ENCODE assay signal across 8 cellular contexts in genomic region chr5:1793966-1794895, GRCh38. TPM values are rescaled to one million over a fixed set of nuclear protein-coding genes. Genes with fewer than 3 reads are reported as not detected.
A peak's percentile ranks its signal among the peaks of the same experiment; 100 is the strongest.
DNase-seq lines count a peak whose midpoint lies in the region; TF ChIP-seq lines count a peak whose summit lies in the region.

No MANE protein-coding gene starts in this region.

- H3K27me3 Mint-ChIP-seq in HFFc6 (ENCODE audit: insufficient read depth) (peaks cover 3% of the 10 kb centered on the region), mesothelial cell of epicardium (ENCODE audit: low read depth) (no peaks in the 10 kb centered on the region)
- H3K27me3 Mint-ChIP-seq in activated CD4-positive, alpha-beta memory T cell treated with anti-CD3 and anti-CD28 coated beads for 36 hours, result peaks cover 2% of the 10 kb centered on the region

- H3K36me3 Mint-ChIP-seq in HFFc6 (ENCODE audit: low read depth) (peaks cover 30% of the 10 kb centered on the region), mesothelial cell of epicardium (peaks cover 16% of the 10 kb centered on the region)
- peaks cover 27% of the 10 kb centered on the region for H3K36me3 Mint-ChIP-seq in activated CD4-positive, alpha-beta memory T cell treated with anti-CD3 and anti-CD28 coated beads for 36 hours

- DNase-seq in AG20443 (ENCODE audit: low spot score) (peak; percentile 37), HFFc6 (peak; percentile 70), left kidney (ENCODE audit: low read depth, low spot score) (peak; percentile 72), NCI-H2107 (lab: John Stamatoyannopoulos, UW) (no peak), HEK293T (ENCODE audit: extremely low spot score) (no peak), mesothelial cell of epicardium (ENCODE audit: low spot score in 2 of 2, unreplicated experiment in 2 of 2) (no peak)
- DNase-seq in activated CD4-positive, alpha-beta memory T cell treated with anti-CD3 and anti-CD28 coated beads for 36 hours, result peak; percentile 31
- DNase-seq in activated CD4-positive, CD25-positive, alpha-beta regulatory T cell (lab: John Stamatoyannopoulos, UW), result no peak

- H3K4me1 Mint-ChIP-seq in HFFc6 (ENCODE audit: low read depth) (peaks cover 70% of the 10 kb centered on the region), mesothelial cell of epicardium (peaks cover 19% of the 10 kb centered on the region)
- peaks cover 82% of the 10 kb centered on the region for H3K4me1 Mint-ChIP-seq in activated CD4-positive, alpha-beta memory T cell treated with anti-CD3 and anti-CD28 coated beads for 36 hours (ENCODE audit: low read depth)

- POLR2A ChIA-PET in activated CD4-positive, alpha-beta memory T cell treated with anti-CD3 and anti-CD28 coated beads for 36 hours (lab: Charles Lee), result interaction anchor here (1.7 to 2.0 kb wide), 2 partner anchors 8 to 10 kb away, joined by 8 to 14 read pairs; partner anchors contain the start of gene NDUFS6
- POLR2A ChIA-PET in HEK293T (lab: Yijun Ruan, JAX), result no interaction called here

- intact Hi-C loops in activated CD4-positive, alpha-beta memory T cell treated with anti-CD3 and anti-CD28 coated beads for 36 hours (cut with micrococcal nuclease), result loop anchor here (5.0 kb wide), 3 partner anchors 272 to 1522 kb away; partner anchors contain the start of genes LPCAT1 and PDCD6

- H3K4me3 Mint-ChIP-seq in HFFc6 (no peak overlapping the region; the same call in 1 of the 2 replicates), mesothelial cell of epicardium (no peak overlapping the region)
- H3K4me3 Mint-ChIP-seq in activated CD4-positive, alpha-beta memory T cell treated with anti-CD3 and anti-CD28 coated beads for 36 hours, result no peak overlapping the region

- TF ChIP-seq CTCF in HFFc6 (IDR thresholded peaks at IDR 0.05) (no peak), mesothelial cell of epicardium (IDR thresholded peaks at IDR 0.05; ENCODE audit: unreplicated experiment) (no peak)

- CTCF ChIA-PET in activated CD4-positive, alpha-beta memory T cell treated with anti-CD3 and anti-CD28 coated beads for 36 hours (lab: Charles Lee), result no interaction called here
- CTCF ChIA-PET in HEK293T (lab: Yijun Ruan, JAX), result no interaction called here

- no peaks in the 10 kb centered on the region for H3K9me3 Mint-ChIP-seq in HFFc6
- H3K9me3 Mint-ChIP-seq in activated CD4-positive, alpha-beta memory T cell treated with anti-CD3 and anti-CD28 coated beads for 36 hours, result no peaks in the 10 kb centered on the region
- H3K9me3 Mint-ChIP-seq in mesothelial cell of epicardium, result no peaks in the 10 kb centered on the region

- H3K27ac Mint-ChIP-seq in HFFc6, result peak overlapping the region; percentile 50
- H3K27ac Mint-ChIP-seq in activated CD4-positive, alpha-beta memory T cell treated with anti-CD3 and anti-CD28 coated beads for 36 hours, result peak overlapping the region; percentile 99
- H3K27ac Mint-ChIP-seq in mesothelial cell of epicardium, result no peak overlapping the region

TF ChIP-seq in HEK293T, 16 proteins besides CTCF, POLR2A, EP300 and RAD21:
- no peak for TF ChIP-seq ELF4 (IDR thresholded peaks at IDR 0.05)
- no peak for TF ChIP-seq LEF1 (IDR thresholded peaks at IDR 0.05; ENCODE audit: borderline replicate concordance)
- TF ChIP-seq ZNF384 (IDR thresholded peaks at IDR 0.05), result no peak
- no peak for TF ChIP-seq L3MBTL2 (conservative IDR thresholded peaks at IDR 0.05)
- TF ChIP-seq FOXK2 (IDR thresholded peaks at IDR 0.05), result no peak
- TF ChIP-seq FOXA1 (IDR thresholded peaks at IDR 0.05), result no peak
- TF ChIP-seq NFRKB (IDR thresholded peaks at IDR 0.05), result no peak

RNA-seq across cellular contexts. Expression of gene MRPL36, which starts 5.4 kb away (rescaled TPM):
- total RNA-seq in HFFc6 (2021; fragmentation: NEBNext Ultra II Directional; extraction: Animal tissue kit (Norgen Biotek cat#: 25700)), result 10 to 100 TPM; 67.8 to 87.1 (median 74.9) TPM
- total RNA-seq in activated CD4-positive, alpha-beta memory T cell treated with anti-CD3 and anti-CD28 coated beads for 36 hours, result 10 to 100 TPM; 60.8 to 64.7 TPM
- 38.0 to 43.8 TPM (median 41.0 TPM) in 3 replicates for total RNA-seq in mesothelial cell of epicardium

RNA-seq across cellular contexts. Expression of gene NDUFS6, which starts 7.0 kb away (rescaled TPM):
- 10 to 100 TPM; 33.7 to 55.7 (median 46.2) TPM for total RNA-seq in HFFc6 (2021; fragmentation: NEBNext Ultra II Directional; extraction: Animal tissue kit (Norgen Biotek cat#: 25700))
- 10 to 100 TPM; 38.9 to 39.5 TPM for total RNA-seq in activated CD4-positive, alpha-beta memory T cell treated with anti-CD3 and anti-CD28 coated beads for 36 hours
- 26.7 to 29.7 TPM (median 28.0 TPM) in 3 replicates for total RNA-seq in mesothelial cell of epicardium

Comparison
In these comparisons a context has a peak if more than half of its experiments do, and no peak if none do; other contexts are left out.
1. DNase-seq: peak in AG20443 (single experiment), HFFc6 (single experiment), activated CD4-positive, alpha-beta memory T cell treated with anti-CD3 and anti-CD28 coated beads for 36 hours (single experiment) and left kidney (single experiment); none in activated CD4-positive, CD25-positive, alpha-beta regulatory T cell (0 of 4), NCI-H2107 (single experiment), HEK293T (single experiment) and mesothelial cell of epicardium (0 of 2).